Comparison of ENCODE assay signal across 8 cellular contexts in genomic region chr17:31373150-31374082, GRCh38. TPM values are rescaled to one million over a fixed set of nuclear protein-coding genes. Genes with fewer than 3 reads are reported as not detected.
DNase-seq lines count a peak whose midpoint lies in the region; ATAC-seq, FAIRE-seq and TF ChIP-seq lines count a peak whose summit lies in the region.

No MANE protein-coding gene starts in this region.

- peak; percentile 94 for FAIRE-seq in G401.6 (lab: Jason Lieb, UNC)

- TF ChIP-seq CTCF in 22Rv1 (IDR thresholded peaks at IDR 0.05) (peak; percentile 75), VCaP (conservative IDR thresholded peaks at IDR 0.05) (peak; percentile 94)

- no peak overlapping the region for H3K27ac ChIP-seq in 22Rv1
- peak overlapping the region; percentile 74 for H3K27ac ChIP-seq in VCaP

- peak; percentile 53 for DNase-seq in NCI-H1436 (lab: John Stamatoyannopoulos, UW)
- peak; percentile 60 for DNase-seq in glomerular visceral epithelial cell (ENCODE audit: extremely low spot score)
- no peak for DNase-seq in sciatic nerve (ENCODE audit: low spot score)
- no peak for DNase-seq in 8988T

- ATAC-seq in sciatic nerve = peak; percentile 82
- ATAC-seq in GM18511 (IDR thresholded peaks at IDR 0.05; ENCODE audit: unreplicated experiment) = no peak

- intact Hi-C loops in sciatic nerve (cut with DNase I) = no loop called here

RNA-seq across cellular contexts. Expression of gene RAB11FIP4, which starts 18.1 kb away (rescaled TPM):
- total RNA-seq in sciatic nerve = 7.6 TPM

RNA-seq across cellular contexts. Expression of gene EVI2A, which starts 52.0 kb away (rescaled TPM):
- total RNA-seq in sciatic nerve = 9.3 TPM

RNA-seq across cellular contexts. Expression of gene EVI2B, which starts 59.6 kb away (rescaled TPM):
- total RNA-seq in sciatic nerve = 15.7 TPM

Comparison
In these comparisons a context has a peak if more than half of its experiments do, and no peak if none do; other contexts are left out.
1. DNase-seq: peak in NCI-H1436 (single experiment) and glomerular visceral epithelial cell (single experiment); none in sciatic nerve (single experiment) and 8988T (single experiment).